Comparison of ENCODE assay signal across 10 cellular contexts in the genomic region with DNA sequence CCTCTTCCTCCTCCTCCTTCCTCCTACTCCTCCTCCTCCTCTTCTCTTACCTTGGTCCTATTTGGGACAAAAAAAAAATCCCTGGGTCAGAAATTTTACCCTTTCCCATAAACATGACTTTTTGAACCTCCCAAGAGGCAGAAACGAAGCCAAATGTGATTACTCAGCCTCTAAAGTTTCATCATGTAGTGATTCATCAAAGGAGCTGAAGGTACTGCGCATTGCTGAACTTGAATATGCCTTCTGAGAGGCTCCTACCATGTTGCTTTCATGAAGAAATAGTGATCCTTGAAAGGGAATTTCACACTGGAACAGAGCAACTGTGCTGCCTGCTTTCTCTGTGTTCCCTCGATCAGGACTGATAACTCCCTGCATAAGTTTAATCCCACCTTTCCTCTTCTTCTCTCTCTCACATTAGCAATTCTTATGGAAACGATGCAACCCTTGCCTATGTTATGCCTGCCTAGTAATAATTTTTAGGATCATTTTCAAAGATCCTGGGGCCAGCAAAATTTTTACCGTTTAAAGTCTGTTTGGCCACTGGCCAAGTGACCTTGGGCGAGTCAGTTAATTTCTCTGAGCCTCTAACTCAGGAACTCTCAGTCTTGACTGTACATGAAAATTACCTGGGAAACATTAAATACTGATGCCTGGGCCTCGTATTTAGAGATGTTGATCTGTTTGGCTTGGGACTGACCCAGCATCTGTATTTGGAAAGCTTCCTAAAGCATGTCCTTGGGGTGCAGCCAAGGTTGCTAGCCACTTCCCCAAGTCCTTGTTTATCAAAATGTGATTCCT.
A peak's percentile ranks its signal among the peaks of the same experiment; 100 is the strongest.
DNase-seq lines count a peak whose midpoint lies in the region; FAIRE-seq and TF ChIP-seq lines count a peak whose summit lies in the region.
"Had no signal": no experiment of that assay in that cellular context is flagged by ENCODE, and none has a peak within 500 bp of the region (broad histone marks: within the 10 kb centered on the region; RNA-seq: fewer than 3 reads in every experiment).

No MANE protein-coding gene starts in this region.

- no peaks in the 10 kb centered on the region for H3K36me3 ChIP-seq in BJ (ENCODE audit: control insufficient read depth, insufficient read depth, low read length)

- no peaks in the 10 kb centered on the region for H3K27me3 ChIP-seq in BJ (ENCODE audit: control insufficient read depth, insufficient read depth, low read length)

- H3K36me3 Mint-ChIP-seq in nephron (ENCODE audit: low read depth), result peaks cover 6% of the 10 kb centered on the region

- no peak overlapping the region for H3K4me3 ChIP-seq in BJ (ENCODE audit: low read depth, low read length)
- H3K4me3 ChIP-seq in NB4 (ENCODE audit: low read depth, low read length), result no peak overlapping the region

- H3K4me3 Mint-ChIP-seq in nephron, result peak overlapping the region in 2 of 3 experiments; percentile 49 to 53
- H3K4me3 Mint-ChIP-seq: dendritic cell treated with granulocyte-macrophage colony-stimulating factor and Interleukin-4, amounts not matched to agents 40 ng/mL and 50 ng/mL, for 4 days had no signal

- TF ChIP-seq CTCF in BJ (IDR thresholded peaks at IDR 0.05; ENCODE audit: insufficient read depth, low read depth, low read length), result no peak
- TF ChIP-seq CTCF in NB4 (IDR thresholded peaks at IDR 0.05; ENCODE audit: low read depth, low read length), result no peak
- TF ChIP-seq CTCF in nephron (IDR thresholded peaks at IDR 0.05; ENCODE audit: unreplicated experiment in 3 of 3), result no peak

- H3K4me1 Mint-ChIP-seq in nephron, result peaks cover 75% of the 10 kb centered on the region

- no peak for TF ChIP-seq POLR2A in NB4 (IDR thresholded peaks at IDR 0.05; ENCODE audit: extremely low read depth, insufficient read length)

- DNase-seq in BJ (ENCODE audit: low read depth) (peak; percentile 77), NB4 (ENCODE audit: low read depth) (peak; percentile 67), dermis blood vessel endothelial cell (peak; percentile 41), NCI-H128 (lab: John Stamatoyannopoulos, UW; ENCODE audit: unreplicated experiment) (no peak), GM19239 (ENCODE audit: insufficient read length, low spot score) (no peak), DMS53 treated with DMSO at 0.1 percent for 48 hours (lab: John Stamatoyannopoulos, UW; ENCODE audit: unreplicated experiment) (no peak), NCI-H526 (lab: John Stamatoyannopoulos, UW) (no peak)

- no peaks in the 10 kb centered on the region for H3K9me3 Mint-ChIP-seq in nephron
- H3K9me3 Mint-ChIP-seq: dendritic cell treated with granulocyte-macrophage colony-stimulating factor and Interleukin-4, amounts not matched to agents 40 ng/mL and 50 ng/mL, for 4 days had no signal

- CTCF ChIA-PET in BJ (lab: Yijun Ruan, JAX), result interaction anchor here (0.6 to 1.0 kb wide), 3 partner anchors 19 to 25 kb away, joined by 3 read pairs; no protein-coding TSS in a partner anchor

- POLR2A ChIA-PET in BJ (lab: Charles Lee), result no interaction called here

- no peak for FAIRE-seq in GM19239 (lab: Jason Lieb, UNC)

- peak overlapping the region; percentile 95 to 99 (median 96) for H3K27ac Mint-ChIP-seq in nephron
- H3K27ac Mint-ChIP-seq: dendritic cell treated with granulocyte-macrophage colony-stimulating factor and Interleukin-4, amounts not matched to agents 40 ng/mL and 50 ng/mL, for 4 days; progenitor cell of endocrine pancreas had no signal

- H3K27me3 Mint-ChIP-seq in nephron (ENCODE audit: low read depth), result no peaks in the 10 kb centered on the region
- H3K27me3 Mint-ChIP-seq: dendritic cell treated with granulocyte-macrophage colony-stimulating factor and Interleukin-4, amounts not matched to agents 40 ng/mL and 50 ng/mL, for 4 days; progenitor cell of endocrine pancreas had no signal

Comparison
In these comparisons a context has a peak if more than half of its experiments do, and no peak if none do; other contexts are left out.
1. DNase-seq: peak in BJ (single experiment), NB4 (single experiment) and dermis blood vessel endothelial cell (single experiment); none in NCI-H128 (single experiment), GM19239 (single experiment), DMS53 treated with DMSO at 0.1 percent for 48 hours (single experiment) and NCI-H526 (0 of 2).